Comparison of ENCODE assay signal across 16 cellular contexts in the genomic region with DNA sequence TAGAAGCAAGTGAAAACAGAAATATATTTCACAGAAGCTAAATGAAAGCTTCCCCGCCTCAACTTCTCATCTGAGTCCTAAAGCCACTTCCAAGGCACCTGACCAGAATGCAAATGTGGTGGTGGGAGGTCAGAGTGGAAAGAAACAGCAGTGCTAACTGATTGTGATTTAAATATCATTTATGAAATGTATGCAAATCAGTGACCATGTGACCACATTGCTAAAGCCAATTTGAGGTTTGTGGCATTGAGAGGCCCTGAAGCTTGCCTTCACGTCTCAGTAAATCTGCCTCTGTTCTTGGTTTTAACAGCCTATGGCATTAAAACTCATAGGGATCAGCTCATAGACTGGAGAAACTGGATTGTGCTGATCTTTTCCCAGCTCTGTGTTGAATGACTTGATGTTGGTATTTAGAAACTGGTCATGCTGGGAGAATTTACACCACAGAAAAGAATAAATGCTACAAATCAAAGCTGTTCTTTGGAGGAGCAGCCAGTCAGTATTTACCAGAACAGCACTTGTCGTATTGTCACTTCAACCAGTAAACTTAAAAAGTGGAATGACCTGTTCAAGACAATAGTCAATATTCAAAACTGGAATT.
A peak's percentile ranks its signal among the peaks of the same experiment; 100 is the strongest.
DNase-seq lines count a peak whose midpoint lies in the region; ATAC-seq, FAIRE-seq and TF ChIP-seq lines count a peak whose summit lies in the region.
"Had no signal": no experiment of that assay in that cellular context is flagged by ENCODE, and none has a peak within 500 bp of the region (broad histone marks: within the 10 kb centered on the region; RNA-seq: fewer than 3 reads in every experiment).

No MANE protein-coding gene starts in this region.

- DNase-seq in AG10803 (ENCODE audit: low read depth): peak; percentile 41
- peak; percentile 47 for DNase-seq in astrocyte of the spinal cord (ENCODE audit: low read depth, low spot score)
- no peak for DNase-seq in OCI-M2 (lab: John Stamatoyannopoulos, UW; ENCODE audit: unreplicated experiment)
- no peak for DNase-seq in pancreas
- no peak for DNase-seq in iPS-NIHi11 (ENCODE audit: low spot score)
- DNase-seq: amniotic stem cell; Caco-2; effector CD8-positive, alpha-beta T cell; GDM1; kidney; midbrain; NCI-H1105 treated with DMSO at 0.1 percent for 48 hours had no signal

- H3K36me3 ChIP-seq in pancreas: no peaks in the 10 kb centered on the region

- in situ Hi-C loops in astrocyte of the spinal cord (cut with HindIII; ENCODE audit: low sequenced_read_pairs): no loop called here

- no peaks in the 10 kb centered on the region for H3K4me1 ChIP-seq in pancreas
- H3K4me1 ChIP-seq: Caco-2 had no signal

- ATAC-seq in GM19397 (IDR thresholded peaks at IDR 0.05; ENCODE audit: unreplicated experiment): peak; percentile 47
- ATAC-seq in HG03442 (IDR thresholded peaks at IDR 0.05; ENCODE audit: unreplicated experiment): peak; percentile 51
- no peak for ATAC-seq in pancreas
- no peak for ATAC-seq in GM21737 (IDR thresholded peaks at IDR 0.05; ENCODE audit: unreplicated experiment)
- ATAC-seq: sciatic nerve had no signal

- no peaks in the 10 kb centered on the region for H3K9me3 ChIP-seq in pancreas
- H3K9me3 ChIP-seq: Caco-2 had no signal

- 80 to 85% methylated on average over 3 of the region's 3 CpGs for whole genome bisulfite sequencing in pancreas, 2 donors

- TF ChIP-seq CTCF in AG10803 (conservative IDR thresholded peaks at IDR 0.05; ENCODE audit: low read length) (no peak), astrocyte of the spinal cord (IDR thresholded peaks at IDR 0.05; ENCODE audit: low read depth, low read length) (no peak), pancreas (IDR thresholded peaks at IDR 0.05) (no peak)

- H3K27ac ChIP-seq in pancreas: no peak overlapping the region

- intact Hi-C loops in pancreas (cut with DNase I): no loop called here

- no peaks in the 10 kb centered on the region for H3K27me3 ChIP-seq in pancreas

- no peak for FAIRE-seq in pancreas (lab: Jason Lieb, UNC)
- FAIRE-seq: kidney had no signal

- H3K4me3 ChIP-seq in AG10803 (ENCODE audit: low read length) (no peak overlapping the region), astrocyte of the spinal cord (ENCODE audit: low read depth, low read length) (no peak overlapping the region), pancreas (no peak overlapping the region)

Comparison
In these comparisons a context has a peak if more than half of its experiments do, and no peak if none do; other contexts are left out.
1. DNase-seq: peak in AG10803 (single experiment) and astrocyte of the spinal cord (single experiment); none in OCI-M2 (single experiment), pancreas (0 of 6) and iPS-NIHi11 (single experiment).
2. ATAC-seq: peak in GM19397 (single experiment) and HG03442 (single experiment); none in pancreas (0 of 4) and GM21737 (single experiment).